8 cellular contexts compared by ENCODE assay signal in genomic region chrX:70434914-70435586, GRCh38. TPM values are rescaled to one million over a fixed set of nuclear protein-coding genes. Genes with fewer than 3 reads are reported as not detected.
A peak's percentile ranks its signal among the peaks of the same experiment; 100 is the strongest.
DNase-seq lines count a peak whose midpoint lies in the region; ATAC-seq and TF ChIP-seq lines count a peak whose summit lies in the region.

No MANE protein-coding gene starts in this region.

- ATAC-seq in HG03571 (IDR thresholded peaks at IDR 0.05; ENCODE audit: unreplicated experiment), result peak; percentile 3
- no peak for ATAC-seq in upper lobe of right lung
- ATAC-seq in GM18520 (IDR thresholded peaks at IDR 0.05; ENCODE audit: unreplicated experiment), result no peak
- no peak for ATAC-seq in HG02938 (IDR thresholded peaks at IDR 0.05; ENCODE audit: unreplicated experiment)

- H3K4me3 ChIP-seq in liver (ENCODE audit: low read depth in 1 of 3, low read length in 3 of 3) (peak overlapping the region; percentile 34 to 83 (median 42)), upper lobe of right lung (peak overlapping the region; percentile 66)

- no peak overlapping the region for H3K9ac ChIP-seq in liver (ENCODE audit: low read depth in 1 of 2, low read length in 2 of 2)

- H3K36me3 ChIP-seq in liver (ENCODE audit: control insufficient read depth in 4 of 4, insufficient read depth in 3 of 4, low read depth in 1 of 4, low read length in 3 of 4), result no peaks in the 10 kb centered on the region
- H3K36me3 ChIP-seq in upper lobe of right lung, result no peaks in the 10 kb centered on the region

- H3K9me3 ChIP-seq in liver (ENCODE audit: control insufficient read depth in 4 of 4, low read length in 3 of 4) (no peaks in the 10 kb centered on the region), upper lobe of right lung (no peaks in the 10 kb centered on the region)

- H3K27ac ChIP-seq in liver (ENCODE audit: low read depth in 1 of 2, low read length in 2 of 2), result no peak overlapping the region
- H3K27ac ChIP-seq in upper lobe of right lung, result no peak overlapping the region

- H3K4me1 ChIP-seq in liver (ENCODE audit: control insufficient read depth in 4 of 4, insufficient read depth in 4 of 4, low read length in 3 of 4), result peaks cover 2 to 5% (median 3%) of the 10 kb centered on the region in 4 donors
- H3K4me1 ChIP-seq in upper lobe of right lung, result no peaks in the 10 kb centered on the region

- DNase-seq in AG08396 (ENCODE audit: low spot score) (peak; percentile 75), astrocyte of the hippocampus (ENCODE audit: low read depth, low spot score) (peak; percentile 34), upper lobe of right lung (no peak)
- DNase-seq in central memory CD4-positive, alpha-beta T cell, result no peak

- WGBS in liver, result 42% methylated on average over 17 of the region's 17 CpGs

- no peaks in the 10 kb centered on the region for H3K27me3 ChIP-seq in liver (ENCODE audit: control insufficient read depth in 4 of 4, insufficient read depth in 4 of 4, low read length in 3 of 4)
- H3K27me3 ChIP-seq in upper lobe of right lung, result no peaks in the 10 kb centered on the region

- TF ChIP-seq RAD21 in liver (IDR thresholded peaks at IDR 0.05), result no peak

- no peak for TF ChIP-seq CTCF in liver (IDR thresholded peaks at IDR 0.05; ENCODE audit: low read depth, low read length, missing input control)
- no peak for TF ChIP-seq CTCF in upper lobe of right lung (IDR thresholded peaks at IDR 0.05)

- intact Hi-C loops in upper lobe of right lung (cut with DNase I), result no loop called here

TF ChIP-seq in liver, 16 proteins besides CTCF, POLR2A, EP300 and RAD21:
- TF ChIP-seq HNF4A (conservative IDR thresholded peaks at IDR 0.05) (no peak), MAX (IDR thresholded peaks at IDR 0.05) (no peak), FOXA2 (IDR thresholded peaks at IDR 0.05) (no peak), GABPA (IDR thresholded peaks at IDR 0.05 in 1 of 2, conservative IDR thresholded peaks at IDR 0.05 in 1 of 2) (no peak), HNF4G (IDR thresholded peaks at IDR 0.05) (no peak), REST (IDR thresholded peaks at IDR 0.05) (no peak), SP1 (IDR thresholded peaks at IDR 0.05) (no peak), FOXA1 (IDR thresholded peaks at IDR 0.05) (no peak), ATF3 (IDR thresholded peaks at IDR 0.05) (no peak), ZBTB33 (IDR thresholded peaks at IDR 0.05) (no peak), TAF1 (conservative IDR thresholded peaks at IDR 0.05) (no peak), RXRA (IDR thresholded peaks at IDR 0.05) (no peak), NR2F2 (IDR thresholded peaks at IDR 0.05) (no peak), JUND (IDR thresholded peaks at IDR 0.05) (no peak), YY1 (IDR thresholded peaks at IDR 0.05) (no peak), EGR1 (IDR thresholded peaks at IDR 0.05; ENCODE audit: low read depth in 2 of 2) (no peak)

RNA-seq across cellular contexts. Expression of gene DLG3, which starts 9.6 kb away (rescaled TPM):
- total RNA-seq in liver (1 to 10 TPM; 2.8 to 6.5 TPM), upper lobe of right lung (24.4 TPM)
- under 1 TPM; 0.57 to 0.65 TPM for polyA plus RNA-seq in liver

RNA-seq across cellular contexts. Expression of gene GDPD2, which starts 11.9 kb away (rescaled TPM):
- total RNA-seq in liver (not detected), upper lobe of right lung (not detected)
- not detected for polyA plus RNA-seq in liver

Comparison
In these comparisons a context has a peak if more than half of its experiments do, and no peak if none do; other contexts are left out.
1. DNase-seq: peak in AG08396 (single experiment) and astrocyte of the hippocampus (single experiment); none in upper lobe of right lung (single experiment) and central memory CD4-positive, alpha-beta T cell (single experiment).